Comparison of ENCODE assay signal across 4 cellular contexts in the genomic region with DNA sequence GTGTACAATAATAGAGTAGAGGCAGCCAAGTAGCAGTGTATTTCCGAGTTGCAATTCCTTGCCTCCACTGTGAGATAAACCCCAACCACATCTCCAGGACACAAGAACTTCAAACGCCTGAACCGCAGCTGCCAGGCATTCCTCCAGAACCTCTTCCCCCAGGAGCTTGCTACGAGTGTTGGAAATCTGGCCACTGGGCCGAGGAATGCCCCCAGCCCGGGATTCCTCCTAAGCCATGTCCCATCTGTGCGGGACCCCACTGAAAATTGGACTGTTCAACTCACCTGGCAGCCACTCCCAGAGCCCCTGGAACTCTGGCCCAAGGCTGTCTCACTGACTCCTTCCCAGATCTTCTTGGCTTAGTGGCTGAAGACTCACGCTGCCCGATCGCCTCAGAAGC. TPM values are rescaled to one million over a fixed set of nuclear protein-coding genes. Genes with fewer than 3 reads are reported as not detected.
"Had no signal": no experiment of that assay in that cellular context is flagged by ENCODE, and none has a peak within 500 bp of the region (broad histone marks: within the 10 kb centered on the region; RNA-seq: fewer than 3 reads in every experiment).

No MANE protein-coding gene starts in this region.

RNA-seq across cellular contexts. Expression of gene PRRT1B, which starts 3.9 kb away (rescaled TPM):
- total RNA-seq: GM23248, H4, HFFc6 had no signal
- polyA plus RNA-seq: GM23248, GM23338 had no signal
